2 cellular contexts compared by ENCODE assay signal in genomic region chr3:197901626-197902025, GRCh38.
TF ChIP-seq lines count a peak whose summit lies in the region.

No MANE protein-coding gene starts in this region.

TF ChIP-seq in HepG2, 621 proteins besides CTCF, POLR2A, EP300 and RAD21:
- TF ChIP-seq ZNF670 (CRISPR knock-in tag; IDR thresholded peaks at IDR 0.05; ENCODE audit: borderline replicate concordance), result no peak
- TF ChIP-seq, protein P1, sequence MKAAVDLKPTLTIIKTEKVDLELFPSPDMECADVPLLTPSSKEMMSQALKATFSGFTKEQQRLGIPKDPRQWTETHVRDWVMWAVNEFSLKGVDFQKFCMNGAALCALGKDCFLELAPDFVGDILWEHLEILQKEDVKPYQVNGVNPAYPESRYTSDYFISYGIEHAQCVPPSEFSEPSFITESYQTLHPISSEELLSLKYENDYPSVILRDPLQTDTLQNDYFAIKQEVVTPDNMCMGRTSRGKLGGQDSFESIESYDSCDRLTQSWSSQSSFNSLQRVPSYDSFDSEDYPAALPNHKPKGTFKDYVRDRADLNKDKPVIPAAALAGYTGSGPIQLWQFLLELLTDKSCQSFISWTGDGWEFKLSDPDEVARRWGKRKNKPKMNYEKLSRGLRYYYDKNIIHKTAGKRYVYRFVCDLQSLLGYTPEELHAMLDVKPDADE (CRISPR knock-in tag; IDR thresholded peaks at IDR 0.05), result no peak
- no peak for TF ChIP-seq BORCS8-MEF2B (CRISPR knock-in tag; IDR thresholded peaks at IDR 0.05)
- TF ChIP-seq MXD4 (CRISPR knock-in tag; IDR thresholded peaks at IDR 0.05), result no peak
- TF ChIP-seq, protein P2, sequence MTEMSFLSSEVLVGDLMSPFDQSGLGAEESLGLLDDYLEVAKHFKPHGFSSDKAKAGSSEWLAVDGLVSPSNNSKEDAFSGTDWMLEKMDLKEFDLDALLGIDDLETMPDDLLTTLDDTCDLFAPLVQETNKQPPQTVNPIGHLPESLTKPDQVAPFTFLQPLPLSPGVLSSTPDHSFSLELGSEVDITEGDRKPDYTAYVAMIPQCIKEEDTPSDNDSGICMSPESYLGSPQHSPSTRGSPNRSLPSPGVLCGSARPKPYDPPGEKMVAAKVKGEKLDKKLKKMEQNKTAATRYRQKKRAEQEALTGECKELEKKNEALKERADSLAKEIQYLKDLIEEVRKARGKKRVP (CRISPR knock-in tag; IDR thresholded peaks at IDR 0.05), result no peak
- no peak for TF ChIP-seq ZNF891 (CRISPR knock-in tag; IDR thresholded peaks at IDR 0.05)
- TF ChIP-seq ZNF652 (CRISPR knock-in tag; IDR thresholded peaks at IDR 0.05; ENCODE audit: borderline replicate concordance, low read depth), result no peak
- TF ChIP-seq MTA1 (CRISPR knock-in tag; IDR thresholded peaks at IDR 0.05; ENCODE audit: borderline replicate concordance), result no peak
- TF ChIP-seq ELF1 (CRISPR knock-in tag; IDR thresholded peaks at IDR 0.05), result no peak
- TF ChIP-seq HOMEZ (CRISPR knock-in tag; IDR thresholded peaks at IDR 0.05; ENCODE audit: low read depth), result no peak

TF ChIP-seq in H1, 55 proteins besides CTCF, POLR2A, EP300 and RAD21:
- no peak for TF ChIP-seq EGR1 (IDR thresholded peaks at IDR 0.05; ENCODE audit: borderline replicate concordance, low read depth, low read length)
- TF ChIP-seq JUND (IDR thresholded peaks at IDR 0.05; ENCODE audit: low read length), result no peak
- no peak for TF ChIP-seq CREB1 (IDR thresholded peaks at IDR 0.05)
- TF ChIP-seq EZH2 (IDR thresholded peaks at IDR 0.05; ENCODE audit: low read depth, low read length, severe bottlenecking), result no peak
- TF ChIP-seq KDM4A (IDR thresholded peaks at IDR 0.05; ENCODE audit: low read depth, low read length, severe bottlenecking), result no peak
- TF ChIP-seq SIN3A (conservative IDR thresholded peaks at IDR 0.05 in 1 of 2, IDR thresholded peaks at IDR 0.05 in 1 of 2; ENCODE audit: low read depth in 1 of 2, low read length in 2 of 2), result no peak
- no peak for TF ChIP-seq CHD2 (IDR thresholded peaks at IDR 0.05; ENCODE audit: low read length)
- TF ChIP-seq RNF2 (IDR thresholded peaks at IDR 0.05; ENCODE audit: borderline replicate concordance, low read depth, low read length, missing control alignments, poor library complexity, severe bottlenecking), result no peak
- no peak for TF ChIP-seq TAF7 (optimal IDR thresholded peaks at IDR 0.05; ENCODE audit: borderline replicate concordance, low read depth, low read length)
- no peak for TF ChIP-seq SRF (IDR thresholded peaks at IDR 0.05; ENCODE audit: low read depth, low read length)
- TF ChIP-seq, protein P3, sequence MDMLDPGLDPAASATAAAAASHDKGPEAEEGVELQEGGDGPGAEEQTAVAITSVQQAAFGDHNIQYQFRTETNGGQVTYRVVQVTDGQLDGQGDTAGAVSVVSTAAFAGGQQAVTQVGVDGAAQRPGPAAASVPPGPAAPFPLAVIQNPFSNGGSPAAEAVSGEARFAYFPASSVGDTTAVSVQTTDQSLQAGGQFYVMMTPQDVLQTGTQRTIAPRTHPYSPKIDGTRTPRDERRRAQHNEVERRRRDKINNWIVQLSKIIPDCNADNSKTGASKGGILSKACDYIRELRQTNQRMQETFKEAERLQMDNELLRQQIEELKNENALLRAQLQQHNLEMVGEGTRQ (IDR thresholded peaks at IDR 0.05; ENCODE audit: low read length), result no peak
- no peak for TF ChIP-seq SUZ12 (IDR thresholded peaks at IDR 0.05; ENCODE audit: low read length)
